25 cellular contexts compared by ENCODE assay signal in the genomic region with DNA sequence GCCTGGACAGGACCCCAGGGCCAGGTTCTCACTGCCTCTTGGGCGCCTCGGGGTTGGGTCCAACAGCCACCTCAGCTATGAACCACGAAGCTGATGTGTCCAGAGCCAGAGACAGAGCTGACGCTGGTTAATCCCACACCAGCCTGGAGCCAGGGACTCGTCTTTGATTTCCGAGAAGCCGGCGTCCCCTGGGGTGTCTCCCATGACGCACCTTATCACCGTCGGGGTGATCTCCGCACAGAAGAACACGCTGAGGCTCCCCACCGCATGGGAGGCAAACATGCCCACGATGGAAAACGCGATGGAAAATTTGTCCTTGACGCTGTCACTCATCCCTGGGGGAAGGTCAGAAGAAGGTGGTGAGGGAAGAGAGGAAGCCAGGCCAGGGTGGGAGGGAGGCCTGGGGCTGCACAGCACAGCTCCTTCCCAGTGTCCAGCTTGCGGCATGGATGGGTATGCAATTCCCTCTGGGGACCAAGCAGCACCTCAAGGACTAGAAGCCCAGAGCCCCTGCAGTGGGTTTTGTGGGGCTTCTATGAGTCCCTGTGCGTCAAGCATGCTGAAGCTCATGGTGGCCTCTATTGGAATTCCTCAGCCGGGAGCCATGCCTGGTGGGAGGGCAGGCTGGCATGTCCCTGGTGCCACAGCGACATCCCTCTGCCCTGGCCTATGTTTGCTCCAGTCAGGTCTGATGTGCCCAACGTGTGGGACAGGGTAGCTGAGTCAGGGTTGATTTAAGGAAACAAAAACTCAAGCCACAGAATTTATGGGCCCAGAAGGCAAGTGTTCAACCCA. TPM values are rescaled to one million over a fixed set of nuclear protein-coding genes. Genes with fewer than 3 reads are reported as not detected.
A peak's percentile ranks its signal among the peaks of the same experiment; 100 is the strongest.
DNase-seq lines count a peak whose midpoint lies in the region; ATAC-seq and TF ChIP-seq lines count a peak whose summit lies in the region.
"Had no signal": no experiment of that assay in that cellular context is flagged by ENCODE, and none has a peak within 500 bp of the region (broad histone marks: within the 10 kb centered on the region; RNA-seq: fewer than 3 reads in every experiment).

No MANE protein-coding gene starts in this region.

- TF ChIP-seq CTCF in LNCaP clone FGC (IDR thresholded peaks at IDR 0.05; ENCODE audit: control insufficient read depth, extremely low read depth, insufficient read depth) (no peak), osteoblast (IDR thresholded peaks at IDR 0.05; ENCODE audit: extremely low read depth, low read depth, low read length) (no peak)

- H3K27ac ChIP-seq in BLaER1 (peak overlapping the region; percentile 38; the same call in 1 of the 2 replicates), cingulate gyrus (ENCODE audit: low read depth, low read length) (peak overlapping the region; percentile 54), osteoblast (ENCODE audit: low read depth, low read length) (no peak overlapping the region)
- H3K27ac ChIP-seq: KMS-11 had no signal

- no peaks in the 10 kb centered on the region for H3K79me2 ChIP-seq in osteoblast (ENCODE audit: insufficient read depth, low read length)

- H3K4me1 ChIP-seq in BLaER1 (peaks cover 18% of the 10 kb centered on the region), osteoblast (ENCODE audit: insufficient read depth, low read length) (peaks cover 20% of the 10 kb centered on the region)
- H3K4me1 ChIP-seq: breast epithelium had no signal

- H3K9me3 ChIP-seq in BLaER1 (no peaks in the 10 kb centered on the region), osteoblast (ENCODE audit: low read depth, low read length) (no peaks in the 10 kb centered on the region)
- H3K9me3 ChIP-seq: adrenal gland, BE2C, breast epithelium, upper lobe of left lung had no signal

- H3K27me3 ChIP-seq in BLaER1 (no peaks in the 10 kb centered on the region), osteoblast (ENCODE audit: insufficient read depth, low read length) (no peaks in the 10 kb centered on the region)
- H3K27me3 ChIP-seq: adrenal gland, BE2C, breast epithelium, upper lobe of left lung had no signal

- peaks cover 63% of the 10 kb centered on the region for H4K20me1 ChIP-seq in BLaER1
- no peaks in the 10 kb centered on the region for H4K20me1 ChIP-seq in osteoblast (ENCODE audit: insufficient read depth, low read length)

- H3K4me2 ChIP-seq in BLaER1 = no peak overlapping the region
- H3K4me2 ChIP-seq in osteoblast (ENCODE audit: insufficient read depth, low read length) = no peak overlapping the region
- H3K4me2 ChIP-seq: KMS-11 had no signal

- peaks cover 51% of the 10 kb centered on the region for H3K36me3 ChIP-seq in BLaER1
- peaks cover 12% of the 10 kb centered on the region for H3K36me3 ChIP-seq in osteoblast (ENCODE audit: insufficient read depth, low read length)
- H3K36me3 ChIP-seq: adrenal gland, BE2C, breast epithelium had no signal

- H3K9ac ChIP-seq in BLaER1 = no peak overlapping the region
- H3K9ac ChIP-seq: KMS-11 had no signal

- ATAC-seq in GM21529 (IDR thresholded peaks at IDR 0.05; ENCODE audit: unreplicated experiment) = no peak
- ATAC-seq: HCT116 had no signal

- DNase-seq in LNCaP clone FGC (ENCODE audit: low read depth) (peak; percentile 87), osteoblast (ENCODE audit: insufficient read length, low spot score, missing footprints) (peak; percentile 57), DMS79 treated with DMSO at 0.1 percent for 48 hours (lab: John Stamatoyannopoulos, UW) (no peak), SW480 (ENCODE audit: low spot score) (no peak), NCI-H1436 treated with DMSO at 0.1 percent for 48 hours (lab: John Stamatoyannopoulos, UW) (no peak)
- DNase-seq: activated CD4-positive, alpha-beta T cell treated with anti-CD3 and anti-CD28 coated beads for 48 hours; activated naive CD4-positive, alpha-beta T cell treated with anti-CD3 and anti-CD28 coated beads for 36 hours; activated T-cell treated with anti-CD3 and anti-CD28 coated beads, Interleukin-2, amount 50 U/mL, for 24 hours; cortex of kidney; DMS53; GDM1; NCI-H2107; NCI-H446 treated with DMSO at 0.1 percent for 48 hours; NCI-H82; small intestine; stimulated activated CD4-positive, alpha-beta T cell treated with anti-CD3 and anti-CD28 coated beads, Interleukin-1b, Interleukin-23, amount 100 ng/mL, for 48 hours had no signal

- no peak overlapping the region for H2AFZ ChIP-seq in osteoblast (ENCODE audit: low read length)

- H3K4me3 ChIP-seq in BLaER1 (no peak overlapping the region), LNCaP clone FGC (ENCODE audit: low read depth, low read length) (no peak overlapping the region), osteoblast (ENCODE audit: insufficient read depth, low read length) (no peak overlapping the region)
- H3K4me3 ChIP-seq: adrenal gland, breast epithelium, upper lobe of left lung had no signal

RNA-seq across cellular contexts. Expression of gene PSMG4, which starts 25.1 kb away (rescaled TPM):
- total RNA-seq in osteoblast = 19.4 and 24.6 TPM in 2 replicates

RNA-seq across cellular contexts. Expression of gene TUBB2B, which starts 56.4 kb away (rescaled TPM):
- 5.6 and 9.0 TPM in 2 replicates for total RNA-seq in osteoblast

Comparison
In these comparisons a context has a peak if more than half of its experiments do, and no peak if none do; other contexts are left out.
1. DNase-seq: peak in LNCaP clone FGC (single experiment) and osteoblast (single experiment); none in DMS79 treated with DMSO at 0.1 percent for 48 hours (single experiment), SW480 (single experiment) and NCI-H1436 treated with DMSO at 0.1 percent for 48 hours (single experiment).